In the genomic region with DNA sequence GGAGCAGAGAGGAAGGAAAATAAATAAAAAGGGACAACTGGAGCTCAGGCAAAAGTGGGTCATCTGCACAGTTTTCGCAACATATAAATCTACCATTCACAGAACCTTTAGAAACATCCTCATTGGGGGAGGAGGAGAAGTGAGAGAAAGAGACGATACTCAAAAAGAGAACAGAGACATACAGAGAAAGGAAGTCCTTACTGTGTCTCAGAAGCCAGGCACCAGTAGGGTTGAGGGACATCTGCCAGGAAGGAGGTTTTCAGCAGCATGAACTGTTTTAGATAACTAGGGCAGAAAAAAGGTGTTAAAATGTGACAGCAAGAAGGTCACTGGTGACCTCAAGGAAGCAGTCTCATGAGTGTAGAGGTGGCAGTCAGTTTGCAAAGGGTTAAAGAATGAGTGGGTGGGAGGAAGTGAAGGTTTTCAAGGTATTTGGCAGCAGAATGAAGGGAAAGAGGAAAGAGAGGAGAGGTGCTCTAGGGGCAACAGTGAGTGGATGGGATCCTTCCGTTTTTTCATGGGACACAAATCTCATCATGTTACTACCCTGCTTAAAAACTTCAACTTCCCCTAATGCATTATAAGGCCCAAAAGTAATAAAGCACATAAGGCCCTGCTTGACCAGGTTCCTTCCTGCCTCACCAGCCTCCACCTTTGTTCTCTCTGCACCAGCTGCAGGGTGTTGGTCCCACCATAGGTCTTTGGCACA, we compare ENCODE assay signal across 8 cellular contexts. TPM values are rescaled to one million over a fixed set of nuclear protein-coding genes. Genes with fewer than 3 reads are reported as not detected.
A peak's percentile ranks its signal among the peaks of the same experiment; 100 is the strongest.
DNase-seq lines count a peak whose midpoint lies in the region; ATAC-seq and TF ChIP-seq lines count a peak whose summit lies in the region.

No MANE protein-coding gene starts in this region.

- H3K18ac ChIP-seq in mesenchymal stem cell (ENCODE audit: low read depth in 1 of 2, low read length in 2 of 2): no peak overlapping the region

- H3K23ac ChIP-seq in mesenchymal stem cell (ENCODE audit: low read length in 2 of 2): peak overlapping the region in 1 of 2 experiments; percentile 9

- H3K14ac ChIP-seq in mesenchymal stem cell (ENCODE audit: low read length in 2 of 2): no peak overlapping the region

- H3K4me2 ChIP-seq in mesenchymal stem cell (ENCODE audit: low read length, poor library complexity, severe bottlenecking): no peak overlapping the region

- H3K4ac ChIP-seq in mesenchymal stem cell (ENCODE audit: low read depth in 1 of 2, low read length in 2 of 2): no peak overlapping the region

- H3K79me1 ChIP-seq in mesenchymal stem cell (replicated peaks; ENCODE audit: low read length, poor library complexity, severe bottlenecking): peaks cover 24% of the 10 kb centered on the region

- no peak overlapping the region for H2BK120ac ChIP-seq in mesenchymal stem cell (ENCODE audit: low read depth, low read length)

- H3K4me3 ChIP-seq in right atrium auricular region: no peak overlapping the region
- no peak overlapping the region for H3K4me3 ChIP-seq in mesenchymal stem cell (ENCODE audit: insufficient read depth in 1 of 2, low read depth in 1 of 2, low read length in 2 of 2)

- H3K4me1 ChIP-seq in right atrium auricular region: peaks cover 0 to 62% of the 10 kb centered on the region in 2 donors
- H3K4me1 ChIP-seq in mesenchymal stem cell (ENCODE audit: control insufficient read depth, insufficient read depth, low read depth, low read length): peaks cover 11% of the 10 kb centered on the region

- H2BK15ac ChIP-seq in mesenchymal stem cell (ENCODE audit: low read depth, poor library complexity, severe bottlenecking): no peak overlapping the region

- TF ChIP-seq CTCF in right atrium auricular region (IDR thresholded peaks at IDR 0.05): no peak

- 56% methylated on average over 2 of the region's 3 CpGs for WGBS in mesenchymal stem cell

- H3K9ac ChIP-seq in mesenchymal stem cell (ENCODE audit: low read length): no peak overlapping the region

- no peak overlapping the region for H4K91ac ChIP-seq in mesenchymal stem cell (ENCODE audit: low read length)

- no peak overlapping the region for H2BK12ac ChIP-seq in mesenchymal stem cell (ENCODE audit: low read length in 2 of 2)

- H2BK5ac ChIP-seq in mesenchymal stem cell (ENCODE audit: low read depth, low read length, poor library complexity, severe bottlenecking): no peak overlapping the region

- H2AK5ac ChIP-seq in mesenchymal stem cell (ENCODE audit: low read length, severe bottlenecking): no peak overlapping the region

- H4K8ac ChIP-seq in mesenchymal stem cell (ENCODE audit: low read length): no peak overlapping the region

- H3K27ac ChIP-seq in right atrium auricular region (peak overlapping the region; percentile 74 to 78), mesenchymal stem cell (ENCODE audit: low read length, poor library complexity, severe bottlenecking) (no peak overlapping the region)

- no peak overlapping the region for H2AFZ ChIP-seq in mesenchymal stem cell (ENCODE audit: low read depth, low read length)

- no peak for DNase-seq in activated CD4-positive, CD25-positive, alpha-beta regulatory T cell treated with anti-CD3 and anti-CD28 coated beads, Interleukin-2, amount 50 U/mL, for 72 hours
- DNase-seq in NOMO-1 (lab: John Stamatoyannopoulos, UW; ENCODE audit: unreplicated experiment in 2 of 2): peak; percentile 50 to 81
- no peak for DNase-seq in right atrium auricular region (ENCODE audit: low spot score)
- no peak for DNase-seq in mesenchymal stem cell
- no peak for DNase-seq in dedifferentiated amniotic fluid mesenchymal stem cell (ENCODE audit: extremely low spot score)
- no peak for DNase-seq in effector CD4-positive, alpha-beta T cell

- H3K9me3 ChIP-seq in right atrium auricular region (no peaks in the 10 kb centered on the region), mesenchymal stem cell (ENCODE audit: control insufficient read depth, low read length) (no peaks in the 10 kb centered on the region)

- H3K36me3 ChIP-seq in right atrium auricular region (no peaks in the 10 kb centered on the region), mesenchymal stem cell (ENCODE audit: control insufficient read depth in 1 of 2, insufficient read depth in 2 of 2, low read depth in 1 of 2, low read length in 2 of 2) (no peaks in the 10 kb centered on the region)

- ATAC-seq in activated CD4-positive, CD25-positive, alpha-beta regulatory T cell treated with anti-CD3 and anti-CD28 coated beads, Interleukin-2, amount 50 U/mL, for 24 hours: peak; percentile 60 to 67
- peak; percentile 84 for ATAC-seq in HG02623 (IDR thresholded peaks at IDR 0.05; ENCODE audit: unreplicated experiment)

- H3K27me3 ChIP-seq in right atrium auricular region: no peaks in the 10 kb centered on the region
- H3K27me3 ChIP-seq in mesenchymal stem cell (ENCODE audit: control insufficient read depth in 1 of 2, insufficient read depth in 1 of 2, low read length in 2 of 2): no peaks in the 10 kb centered on the region

RNA-seq across cellular contexts. Expression of a gene that starts 9.5 kb away (rescaled TPM):
- total RNA-seq in right atrium auricular region: 100 to 1,000 TPM in 1 of 2 donors, 10 to 100 TPM in 1; 90.3 to 122 TPM
- polyA plus RNA-seq in mesenchymal stem cell (2013, experiment 1 of 2): 69.2 TPM
- 68.5 TPM for polyA plus RNA-seq in mesenchymal stem cell (2013, experiment 2 of 2)

Comparison
In these comparisons a context has a peak if more than half of its experiments do, and no peak if none do; other contexts are left out.
1. DNase-seq: peak in NOMO-1 (2 of 2); none in activated CD4-positive, CD25-positive, alpha-beta regulatory T cell treated with anti-CD3 and anti-CD28 coated beads, Interleukin-2, amount 50 U/mL, for 72 hours (single experiment), right atrium auricular region (single experiment), mesenchymal stem cell (single experiment), dedifferentiated amniotic fluid mesenchymal stem cell (single experiment) and effector CD4-positive, alpha-beta T cell (single experiment).